ENCODE assay signal across 10 cellular contexts in genomic region chr14:38851109-38851508, GRCh38.
"Had no signal": no experiment of that assay in that cellular context is flagged by ENCODE, and none has a peak within 500 bp of the region (broad histone marks: within the 10 kb centered on the region; RNA-seq: fewer than 3 reads in every experiment).

No MANE protein-coding gene starts in this region.

- H3K9ac ChIP-seq: GM23248 had no signal

- H3K9me3 ChIP-seq: HAP-1 had no signal

- ATAC-seq: GM23338, HCT116 had no signal

- H3K4me1 ChIP-seq: HAP-1 had no signal

- H3K4me3 ChIP-seq: GM23248, GM23338, HAP-1 had no signal

- H3K4me2 ChIP-seq: GM23338 had no signal

- FAIRE-seq: H54 had no signal

- H2AFZ ChIP-seq: GM23248, GM23338 had no signal

- DNase-seq: GM23248, GOT3, H7, H9, HCEC 1CT, HFFc6 had no signal

- H3K36me3 ChIP-seq: HAP-1 had no signal

- H3K27ac ChIP-seq: GM23248 had no signal
